ENCODE assay signal across 37 cellular contexts in the genomic region with DNA sequence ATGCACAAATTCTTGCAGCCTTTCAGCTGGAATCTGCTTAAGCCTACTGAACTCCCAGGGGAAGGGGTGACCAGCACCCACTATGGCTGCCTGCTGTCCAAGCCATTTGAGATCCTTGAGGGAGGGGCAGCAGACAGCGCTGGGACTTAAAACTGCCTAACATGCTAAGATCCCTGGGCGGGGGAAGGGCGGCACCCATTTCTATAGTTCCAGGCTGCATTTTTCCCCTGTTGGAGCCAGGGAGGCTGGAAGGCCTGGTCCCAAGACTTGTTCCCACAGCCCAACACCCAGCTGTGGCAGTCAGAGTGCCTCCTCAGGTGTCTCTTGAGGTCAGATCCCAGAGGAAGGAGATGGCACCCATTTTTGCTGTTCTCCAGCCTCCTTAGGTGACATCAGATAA.
"Had no signal": no experiment of that assay in that cellular context is flagged by ENCODE, and none has a peak within 500 bp of the region (broad histone marks: within the 10 kb centered on the region; RNA-seq: fewer than 3 reads in every experiment).

No MANE protein-coding gene starts in this region.

- H3K36me3 Mint-ChIP-seq: activated naive CD4-positive, alpha-beta T cell treated with anti-CD3 and anti-CD28 coated beads, Interleukin-2, amount 10 ng/mL, durations not matched to agents 7 days and 5 days; activated naive CD4-positive, alpha-beta T cell treated with anti-CD3 and anti-CD28 coated beads, Interleukin-2, amount 50 U/mL, for 24 hours; activated naive CD8-positive, alpha-beta T cell; activated naive CD8-positive, alpha-beta T cell treated with anti-CD3 and anti-CD28 coated beads for 36 hours; activated naive CD8-positive, alpha-beta T cell treated with anti-CD3 and anti-CD28 coated beads, Interleukin-2, amount 10 ng/mL, durations not matched to agents 7 days and 5 days; brain had no signal

- H3K4me3 ChIP-seq: adrenal gland, ascending aorta, body of pancreas, breast epithelium, cardiac muscle cell had no signal

- H3K36me3 ChIP-seq: adrenal gland, ascending aorta, brain microvascular endothelial cell, breast epithelium, cardiac muscle cell had no signal

- DNase-seq: activated effector memory CD4-positive, alpha-beta T cell treated with anti-CD3 and anti-CD28 coated beads, Interleukin-2, amount 50 U/mL, for 16 hours; activated effector memory CD4-positive, alpha-beta T cell treated with Interleukin-2 at 50 U/mL for 16 hours; activated gamma-delta T cell; activated gamma-delta T cell treated with Interleukin-2 at 50 U/mL for 16 hours; activated naive CD4-positive, alpha-beta T cell; activated naive CD4-positive, alpha-beta T cell treated with anti-CD3 and anti-CD28 coated beads for 36 hours; activated naive CD4-positive, alpha-beta T cell treated with anti-CD3 and anti-CD28 coated beads, Interleukin-2, amount 10 ng/mL, durations not matched to agents 7 days and 5 days; activated naive CD4-positive, alpha-beta T cell treated with anti-CD3 and anti-CD28 coated beads, Interleukin-2, amount 50 U/mL, for 16 hours; activated naive CD4-positive, alpha-beta T cell treated with Interleukin-2 at 50 U/mL for 16 hours; activated naive CD8-positive, alpha-beta T cell treated with anti-CD3 and anti-CD28 coated beads for 36 hours; activated naive CD8-positive, alpha-beta T cell treated with anti-CD3 and anti-CD28 coated beads, Interleukin-2, amount 10 ng/mL, durations not matched to agents 7 days and 5 days; activated naive CD8-positive, alpha-beta T cell treated with anti-CD3 and anti-CD28 coated beads, Interleukin-2, amount 50 U/mL, for 24 hours; activated T-cell treated with anti-CD3 and anti-CD28 coated beads for 4 hours; activated T-cell treated with anti-CD3 and anti-CD28 coated beads, Interleukin-2, amount 50 U/mL, for 1 hour; activated T-cell treated with anti-CD3 and anti-CD28 coated beads, Interleukin-2, amount 50 U/mL, for 24 hours; activated T-cell treated with anti-CD3 and anti-CD28 coated beads, Interleukin-2, amount 50 U/mL, for 4 hours; activated T-cell treated with anti-CD3 and anti-CD28 coated beads, Interleukin-2, amount 50 U/mL, for 48 hours; activated T-cell treated with anti-CD3 and anti-CD28 coated beads, Interleukin-2, amount 50 U/mL, for 72 hours; adrenal gland; amygdala; anterior cingulate cortex; body of pancreas; brain microvascular endothelial cell; caudate nucleus; central memory CD4-positive, alpha-beta T cell; cerebellar nuclear complex had no signal

- H3K9me3 ChIP-seq: adrenal gland, ascending aorta had no signal

- H3K4me3 Mint-ChIP-seq: activated naive CD4-positive, alpha-beta T cell treated with anti-CD3 and anti-CD28 coated beads for 36 hours; activated naive CD4-positive, alpha-beta T cell treated with anti-CD3 and anti-CD28 coated beads, Interleukin-2, amount 10 ng/mL, durations not matched to agents 7 days and 5 days; activated naive CD4-positive, alpha-beta T cell treated with anti-CD3 and anti-CD28 coated beads, Interleukin-2, amount 50 U/mL, for 24 hours; activated naive CD8-positive, alpha-beta T cell; activated naive CD8-positive, alpha-beta T cell treated with anti-CD3 and anti-CD28 coated beads for 36 hours; activated naive CD8-positive, alpha-beta T cell treated with anti-CD3 and anti-CD28 coated beads, Interleukin-2, amount 10 ng/mL, durations not matched to agents 7 days and 5 days; activated naive CD8-positive, alpha-beta T cell treated with anti-CD3 and anti-CD28 coated beads, Interleukin-2, amount 50 U/mL, for 24 hours; activated T-cell treated with anti-CD3 and anti-CD28 coated beads, Interleukin-2, amount 50 U/mL, for 24 hours; activated T-cell treated with anti-CD3 and anti-CD28 coated beads, Interleukin-2, amount 50 U/mL, for 4 hours; activated T-cell treated with anti-CD3 and anti-CD28 coated beads, Interleukin-2, amount 50 U/mL, for 72 hours; activated T-helper 1 cell treated with anti-CD3 and anti-CD28 coated beads, Interleukin-12 subunit alpha, Interleukin-12 subunit beta, Interleukin-2, Interleukin-4 antibody, amounts not matched to agents 30 ng/mL and 10 ng/mL and 1 ng/mL, durations not matched to agents 14 hours and 24 hours and 36 hours; activated T-helper 17 cell treated with anti-CD3 and anti-CD28 coated beads, Interleukin-2, amount 50 U/mL, for 72 hours; brain; central memory CD8-positive, alpha-beta T cell had no signal

- H3K27me3 Mint-ChIP-seq: activated naive CD4-positive, alpha-beta T cell treated with anti-CD3 and anti-CD28 coated beads, Interleukin-2, amount 10 ng/mL, durations not matched to agents 7 days and 5 days; activated naive CD4-positive, alpha-beta T cell treated with anti-CD3 and anti-CD28 coated beads, Interleukin-2, amount 50 U/mL, for 24 hours; activated naive CD8-positive, alpha-beta T cell; activated naive CD8-positive, alpha-beta T cell treated with anti-CD3 and anti-CD28 coated beads for 36 hours; activated naive CD8-positive, alpha-beta T cell treated with anti-CD3 and anti-CD28 coated beads, Interleukin-2, amount 10 ng/mL, durations not matched to agents 7 days and 5 days; activated naive CD8-positive, alpha-beta T cell treated with anti-CD3 and anti-CD28 coated beads, Interleukin-2, amount 50 U/mL, for 24 hours; activated T-cell treated with anti-CD3 and anti-CD28 coated beads, Interleukin-2, amount 50 U/mL, for 24 hours; activated T-helper 17 cell treated with anti-CD3 and anti-CD28 coated beads, Interleukin-2, amount 50 U/mL, for 72 hours; brain; central memory CD8-positive, alpha-beta T cell had no signal

- H3K4me1 ChIP-seq: adrenal gland, ascending aorta, body of pancreas, breast epithelium had no signal

- H3K27ac Mint-ChIP-seq: activated naive CD4-positive, alpha-beta T cell treated with anti-CD3 and anti-CD28 coated beads for 36 hours; activated naive CD4-positive, alpha-beta T cell treated with anti-CD3 and anti-CD28 coated beads, Interleukin-2, amount 10 ng/mL, durations not matched to agents 7 days and 5 days; activated naive CD4-positive, alpha-beta T cell treated with anti-CD3 and anti-CD28 coated beads, Interleukin-2, amount 50 U/mL, for 24 hours; activated naive CD4-positive, alpha-beta T cell treated with anti-CD3 and anti-CD28 coated beads, Interleukin-2, amount 50 U/mL, for 72 hours; activated naive CD8-positive, alpha-beta T cell; activated naive CD8-positive, alpha-beta T cell treated with anti-CD3 and anti-CD28 coated beads for 36 hours; activated naive CD8-positive, alpha-beta T cell treated with anti-CD3 and anti-CD28 coated beads, Interleukin-2, amount 10 ng/mL, durations not matched to agents 7 days and 5 days; activated naive CD8-positive, alpha-beta T cell treated with anti-CD3 and anti-CD28 coated beads, Interleukin-2, amount 50 U/mL, for 24 hours; activated T-cell treated with anti-CD3 and anti-CD28 coated beads, Interleukin-2, amount 50 U/mL, for 24 hours; activated T-cell treated with anti-CD3 and anti-CD28 coated beads, Interleukin-2, amount 50 U/mL, for 72 hours; activated T-helper 1 cell treated with anti-CD3 and anti-CD28 coated beads, Interleukin-12 subunit alpha, Interleukin-12 subunit beta, Interleukin-2, Interleukin-4 antibody, amounts not matched to agents 30 ng/mL and 10 ng/mL and 1 ng/mL, durations not matched to agents 14 hours and 24 hours and 36 hours; activated T-helper 17 cell treated with anti-CD3 and anti-CD28 coated beads, Interleukin-2, amount 50 U/mL, for 72 hours; activated T-helper 2 cell treated with anti-CD3 and anti-CD28 coated beads, Interferon-gamma antibody, Interleukin-2, Interleukin-4, amounts not matched to agents 10 μg/mL and 5 μg/mL and 100 μg/mL, durations not matched to agents 14 hours and 24 hours and 36 hours; brain had no signal

- H3K4me1 Mint-ChIP-seq: activated naive CD4-positive, alpha-beta T cell treated with anti-CD3 and anti-CD28 coated beads, Interleukin-2, amount 10 ng/mL, durations not matched to agents 7 days and 5 days; activated naive CD4-positive, alpha-beta T cell treated with anti-CD3 and anti-CD28 coated beads, Interleukin-2, amount 50 U/mL, for 24 hours; activated naive CD8-positive, alpha-beta T cell treated with anti-CD3 and anti-CD28 coated beads for 36 hours; activated naive CD8-positive, alpha-beta T cell treated with anti-CD3 and anti-CD28 coated beads, Interleukin-2, amount 10 ng/mL, durations not matched to agents 7 days and 5 days; activated naive CD8-positive, alpha-beta T cell treated with anti-CD3 and anti-CD28 coated beads, Interleukin-2, amount 50 U/mL, for 24 hours; activated T-helper 17 cell treated with anti-CD3 and anti-CD28 coated beads, Interleukin-2, amount 50 U/mL, for 72 hours; brain; central memory CD8-positive, alpha-beta T cell had no signal

- ATAC-seq: activated naive CD4-positive, alpha-beta T cell treated with anti-CD3 and anti-CD28 coated beads, Interleukin-2, amount 50 U/mL, for 72 hours; activated naive CD8-positive, alpha-beta T cell treated with anti-CD3 and anti-CD28 coated beads, Interleukin-2, amount 50 U/mL, for 24 hours; activated T-cell treated with anti-CD3 and anti-CD28 coated beads, Interleukin-2, amount 50 U/mL, for 4 hours; activated T-cell treated with anti-CD3 and anti-CD28 coated beads, Interleukin-2, amount 50 U/mL, for 72 hours; activated T-helper 17 cell treated with anti-CD3 and anti-CD28 coated beads, Interleukin-2, amount 50 U/mL, for 72 hours; body of pancreas had no signal

- H3K27ac ChIP-seq: adrenal gland, ascending aorta, body of pancreas, brain microvascular endothelial cell, breast epithelium, cardiac muscle cell had no signal

- H3K27me3 ChIP-seq: adrenal gland, ascending aorta, body of pancreas, brain microvascular endothelial cell, breast epithelium, cardiac muscle cell had no signal
